14 cellular contexts compared by ENCODE assay signal in genomic region chr20:4406627-4407026, GRCh38.
DNase-seq lines count a peak whose midpoint lies in the region; ATAC-seq, FAIRE-seq and TF ChIP-seq lines count a peak whose summit lies in the region.
"Had no signal": no experiment of that assay in that cellular context is flagged by ENCODE, and none has a peak within 500 bp of the region (broad histone marks: within the 10 kb centered on the region; RNA-seq: fewer than 3 reads in every experiment).

No MANE protein-coding gene starts in this region.

- TF ChIP-seq CTCF in AG04450 (IDR thresholded peaks at IDR 0.05; ENCODE audit: low read depth, low read length), result no peak
- no peak for TF ChIP-seq CTCF in K562 (IDR thresholded peaks at IDR 0.05 in 2 of 3, conservative IDR thresholded peaks at IDR 0.05 in 1 of 3; ENCODE audit: insufficient read depth in 2 of 3, low read depth in 1 of 3, low read length in 3 of 3)
- no peak for TF ChIP-seq CTCF in hepatocyte (IDR thresholded peaks at IDR 0.05; ENCODE audit: poor library complexity)
- TF ChIP-seq CTCF in dorsolateral prefrontal cortex (IDR thresholded peaks at IDR 0.05 in 54 of 56, conservative IDR thresholded peaks at IDR 0.05 in 2 of 56; ENCODE audit: low read depth in 1 of 56, partially characterized antibody in 56 of 56), result no peak

- ATAC-seq in K562 (no peak), HG02642 (IDR thresholded peaks at IDR 0.05; ENCODE audit: poor library complexity, unreplicated experiment) (no peak)

- CTCF ChIA-PET in AG04450 (lab: Charles Lee), result no interaction called here
- CTCF ChIA-PET in K562 (lab: Yijun Ruan, JAX; ENCODE audit: low intra/inter-chr PET ratio), result no interaction called here

- no peaks in the 10 kb centered on the region for H3K9me3 ChIP-seq in AG04450 (ENCODE audit: control insufficient read depth, insufficient read depth, low read length)
- H3K9me3 ChIP-seq in K562 (replicated peaks; ENCODE audit: control insufficient read depth, insufficient read depth, low read depth, low read length), result no peaks in the 10 kb centered on the region
- H3K9me3 ChIP-seq in hepatocyte (ENCODE audit: low read depth), result no peaks in the 10 kb centered on the region

- H3K4me2 ChIP-seq in K562 (ENCODE audit: insufficient read depth, low read length), result no peak overlapping the region
- no peak overlapping the region for H3K4me2 ChIP-seq in hepatocyte

- H3K27ac ChIP-seq in AG04450 (ENCODE audit: low read depth, low read length) (no peak overlapping the region), K562 (ENCODE audit: extremely low read depth, low read depth, low read length) (no peak overlapping the region), hepatocyte (no peak overlapping the region), dorsolateral prefrontal cortex (no peak overlapping the region)

- no TSS peak for BruUV-seq in K562 (replicated peaks; lab: Mats Ljungman, UMichigan)

- H3K4me1 ChIP-seq in K562 (replicated peaks in 1 of 2; ENCODE audit: control insufficient read depth in 2 of 2, insufficient read depth in 2 of 2, low read length in 2 of 2), result peaks cover 0 to 3% of the 10 kb centered on the region in 2 experiments; a peak in 2 of 5 replicates
- H3K4me1 ChIP-seq in hepatocyte (ENCODE audit: insufficient read depth), result no peaks in the 10 kb centered on the region

- no peaks in the 10 kb centered on the region for H3K79me2 ChIP-seq in K562 (ENCODE audit: control insufficient read depth, insufficient read depth, low read length)
- H3K79me2 ChIP-seq in hepatocyte, result no peaks in the 10 kb centered on the region

- in situ Hi-C loops in K562 (cut with MboI), result no loop called here

- H3K27me3 ChIP-seq in AG04450 (ENCODE audit: control insufficient read depth, insufficient read depth, low read length) (peaks cover 3% of the 10 kb centered on the region), K562 (ENCODE audit: control insufficient read depth in 2 of 2, insufficient read depth in 2 of 2, low read length in 2 of 2) (no peaks in the 10 kb centered on the region), hepatocyte (peaks cover 3% of the 10 kb centered on the region), dorsolateral prefrontal cortex (peaks cover 0 to 11% (median 0%) of the 10 kb centered on the region in 45 donors)

- no peak for TF ChIP-seq POLR2A in K562 (conservative IDR thresholded peaks at IDR 0.05)

- no peak for TF ChIP-seq RAD21 in K562 (CRISPR knock-in tag; conservative IDR thresholded peaks at IDR 0.05 in 1 of 2, IDR thresholded peaks at IDR 0.05 in 1 of 2)

- H4K20me1 ChIP-seq in K562 (replicated peaks; ENCODE audit: control insufficient read depth, insufficient read depth, low read length), result no peaks in the 10 kb centered on the region
- no peaks in the 10 kb centered on the region for H4K20me1 ChIP-seq in hepatocyte (ENCODE audit: insufficient read depth, poor library complexity, severe bottlenecking)

- no peaks in the 10 kb centered on the region for H3K9me1 ChIP-seq in K562 (ENCODE audit: control insufficient read depth, insufficient read depth, low read length)

- H3K4me3 ChIP-seq in AG04450 (ENCODE audit: low read depth, low read length) (no peak overlapping the region), K562 (no peak overlapping the region), hepatocyte (no peak overlapping the region), dorsolateral prefrontal cortex (no peak overlapping the region)

- intact Hi-C loops in K562 (cut with micrococcal nuclease) (no loop called here), dorsolateral prefrontal cortex (cut with DNase I) (no loop called here)

- no peak for TF ChIP-seq EP300 in K562 (IDR thresholded peaks at IDR 0.05; ENCODE audit: low read length)

- POLR2A ChIA-PET in AG04450 (lab: Yijun Ruan, JAX), result no interaction called here
- POLR2A ChIA-PET in K562 (lab: Yijun Ruan, JAX), result interaction anchor here (1.5 kb wide), 1 partner anchor 16 kb away, joined by 4 read pairs; no protein-coding TSS in a partner anchor

- WGBS in K562 (ENCODE audit: insufficient coverage, low coverage, missing lambda C conversion rate), result 0% methylated on average over 3 of the region's 4 CpGs
- WGBS in hepatocyte (ENCODE audit: low lambda C conversion rate, missing lambda C conversion rate), result 38% methylated on average over 4 of the region's 4 CpGs

- no peaks in the 10 kb centered on the region for H3K36me3 ChIP-seq in K562 (ENCODE audit: control insufficient read depth, insufficient read depth, low read length)
- no peaks in the 10 kb centered on the region for H3K36me3 ChIP-seq in hepatocyte (replicated peaks; ENCODE audit: insufficient read depth, low read depth)

- H3K9me2 ChIP-seq in hepatocyte (replicated peaks; ENCODE audit: insufficient read depth), result no peaks in the 10 kb centered on the region

- DNase-seq in AG04450 (ENCODE audit: low read depth, low spot score) (peak; percentile 59), HK-2 (ENCODE audit: unreplicated experiment) (peak; percentile 17), K562 (ENCODE audit: extremely low read depth in 1 of 4, low spot score in 3 of 4) (peak in 2 of 4 experiments; percentile 22 to 44), hepatocyte (ENCODE audit: low spot score) (peak; percentile 37), dorsolateral prefrontal cortex (no peak), NCI-H510A treated with DMSO at 0.1 percent for 48 hours (lab: John Stamatoyannopoulos, UW) (no peak), OCI-M2 (lab: John Stamatoyannopoulos, UW; ENCODE audit: unreplicated experiment) (no peak)
- DNase-seq: activated CD4-positive, alpha-beta T cell treated with anti-CD3 and anti-CD28 coated beads for 1 hour; activated T-cell treated with anti-CD3 and anti-CD28 coated beads, Interleukin-2, amount 50 U/mL, for 1 hour; NCI-H2107; stimulated activated CD4-positive, alpha-beta T cell treated with anti-CD3 and anti-CD28 coated beads, Interleukin-2, amount 100 ng/mL, for 24 hours; SW 1271 had no signal

- no peak overlapping the region for H3K9ac ChIP-seq in K562 (ENCODE audit: insufficient read depth in 1 of 2, low read depth in 2 of 2, low read length in 2 of 2)

- H2AFZ ChIP-seq in K562 (ENCODE audit: low read depth, low read length), result no peak overlapping the region
- no peak overlapping the region for H2AFZ ChIP-seq in hepatocyte

- FAIRE-seq in K562 (lab: Jason Lieb, UNC), result no peak
- FAIRE-seq: endometrium had no signal

TF ChIP-seq in K562, 482 proteins besides CTCF, POLR2A, EP300 and RAD21 (continues in another document):
- TF ChIP-seq EGR1 (conservative IDR thresholded peaks at IDR 0.05), result peak; percentile 94
- no peak for TF ChIP-seq ZBTB33 (CRISPR knock-in tag; IDR thresholded peaks at IDR 0.05)
- TF ChIP-seq SUPT5H (IDR thresholded peaks at IDR 0.05), result no peak
- TF ChIP-seq NELFE (IDR thresholded peaks at IDR 0.05; ENCODE audit: insufficient read depth, insufficient read length), result no peak
- no peak for TF ChIP-seq ZKSCAN3 (CRISPR knock-in tag; IDR thresholded peaks at IDR 0.05)
- no peak for TF ChIP-seq TFAP4 (CRISPR knock-in tag; IDR thresholded peaks at IDR 0.05; ENCODE audit: borderline replicate concordance)
- no peak for TF ChIP-seq BDP1 (IDR thresholded peaks at IDR 0.05; ENCODE audit: insufficient read depth, insufficient read length)
- TF ChIP-seq ZSCAN32 (CRISPR knock-in tag; IDR thresholded peaks at IDR 0.05), result no peak
- TF ChIP-seq FOSL1 (tag; conservative IDR thresholded peaks at IDR 0.05), result peak; percentile 68
- TF ChIP-seq ZEB2 (IDR thresholded peaks at IDR 0.05), result no peak
- TF ChIP-seq NR2C1 (IDR thresholded peaks at IDR 0.05), result no peak
- no peak for TF ChIP-seq NR2C1 (tag; IDR thresholded peaks at IDR 0.05)
- TF ChIP-seq TBL1XR1 (IDR thresholded peaks at IDR 0.05; ENCODE audit: low read length in 2 of 2), result no peak
- peak; percentile 76 for TF ChIP-seq JUND (IDR thresholded peaks at IDR 0.05; ENCODE audit: borderline replicate concordance, low read depth, low read length)
- TF ChIP-seq JUND (tag; IDR thresholded peaks at IDR 0.05; ENCODE audit: borderline replicate concordance, low read depth, low read length), result no peak
- no peak for TF ChIP-seq SNIP1 (IDR thresholded peaks at IDR 0.05; ENCODE audit: low read depth)
- TF ChIP-seq NR4A1 (CRISPR knock-in tag; IDR thresholded peaks at IDR 0.05), result no peak
- no peak for TF ChIP-seq NR4A1 (tag; IDR thresholded peaks at IDR 0.05)

Comparison
In these comparisons a context has a peak if more than half of its experiments do, and no peak if none do; other contexts are left out.
1. DNase-seq: peak in AG04450 (single experiment), HK-2 (single experiment) and hepatocyte (single experiment); none in dorsolateral prefrontal cortex (0 of 10), NCI-H510A treated with DMSO at 0.1 percent for 48 hours (single experiment) and OCI-M2 (single experiment).